ENCODE assay signal across 18 cellular contexts in genomic region chr6:162532283-162533008, GRCh38.
"Had no signal": no experiment of that assay in that cellular context is flagged by ENCODE, and none has a peak within 500 bp of the region (broad histone marks: within the 10 kb centered on the region; RNA-seq: fewer than 3 reads in every experiment).

No MANE protein-coding gene starts in this region.

- FAIRE-seq: colon, small intestine had no signal

- H3K27me3 Mint-ChIP-seq: activated CD4-positive, alpha-beta memory T cell treated with anti-CD3 and anti-CD28 coated beads, Interleukin-2, amount 10 ng/mL, durations not matched to agents 7 days and 5 days; activated T-cell treated with anti-CD3 and anti-CD28 coated beads, Interleukin-2, amount 50 U/mL, for 24 hours; naive thymus-derived CD8-positive, alpha-beta T cell had no signal

- H3K9me3 ChIP-seq: tibial nerve had no signal

- H3K27me3 ChIP-seq: cardiac muscle cell, tibial nerve had no signal

- H3K27ac ChIP-seq: cardiac muscle cell, tibial nerve had no signal

- H3K4me3 Mint-ChIP-seq: activated CD4-positive, alpha-beta memory T cell treated with anti-CD3 and anti-CD28 coated beads, Interleukin-2, amount 10 ng/mL, durations not matched to agents 7 days and 5 days; activated T-cell treated with anti-CD3 and anti-CD28 coated beads, Interleukin-2, amount 50 U/mL, for 24 hours; immature natural killer cell; naive thymus-derived CD8-positive, alpha-beta T cell had no signal

- H3K4me3 ChIP-seq: cardiac muscle cell, tibial nerve had no signal

- H3K36me3 ChIP-seq: cardiac muscle cell, tibial nerve had no signal

- H3K4me1 Mint-ChIP-seq: activated CD4-positive, alpha-beta memory T cell treated with anti-CD3 and anti-CD28 coated beads, Interleukin-2, amount 10 ng/mL, durations not matched to agents 7 days and 5 days; immature natural killer cell; naive thymus-derived CD8-positive, alpha-beta T cell had no signal

- H3K27ac Mint-ChIP-seq: activated CD4-positive, alpha-beta memory T cell treated with anti-CD3 and anti-CD28 coated beads, Interleukin-2, amount 10 ng/mL, durations not matched to agents 7 days and 5 days; activated naive CD4-positive, alpha-beta T cell treated with anti-CD3 and anti-CD28 coated beads, Interleukin-2, amount 50 U/mL, for 72 hours; activated T-cell treated with anti-CD3 and anti-CD28 coated beads, Interleukin-2, amount 50 U/mL, for 24 hours; immature natural killer cell had no signal

- H3K36me3 Mint-ChIP-seq: activated naive CD4-positive, alpha-beta T cell treated with anti-CD3 and anti-CD28 coated beads, Interleukin-2, amount 50 U/mL, for 72 hours; immature natural killer cell had no signal

- DNase-seq: activated CD4-positive, alpha-beta memory T cell treated with anti-CD3 and anti-CD28 coated beads, Interleukin-2, amount 10 ng/mL, durations not matched to agents 7 days and 5 days; activated CD4-positive, alpha-beta T cell treated with anti-CD3 and anti-CD28 coated beads for 4 hours; activated T-cell treated with anti-CD3 and anti-CD28 coated beads, Interleukin-2, amount 50 U/mL, for 24 hours; foreskin fibroblast; immature natural killer cell; mammary epithelial cell; naive thymus-derived CD8-positive, alpha-beta T cell; nucleus accumbens; stimulated activated CD4-positive, alpha-beta T cell treated with anti-CD3 and anti-CD28 coated beads, Interleukin-4, amount 100 ng/mL, for 4 hours; stimulated activated CD8-positive, alpha-beta memory T cell treated with anti-CD3 and anti-CD28 coated beads, Interleukin-4, amount 100 ng/mL, for 48 hours; stimulated activated naive CD4-positive, alpha-beta T cell treated with Interleukin-2 at 50 U/mL for 16 hours; substantia nigra; T-helper 2 cell had no signal

- H3K9me3 Mint-ChIP-seq: activated naive CD4-positive, alpha-beta T cell treated with anti-CD3 and anti-CD28 coated beads, Interleukin-2, amount 50 U/mL, for 72 hours; activated T-cell treated with anti-CD3 and anti-CD28 coated beads, Interleukin-2, amount 50 U/mL, for 24 hours had no signal
